Comparison of ENCODE assay signal across 24 cellular contexts in the genomic region with DNA sequence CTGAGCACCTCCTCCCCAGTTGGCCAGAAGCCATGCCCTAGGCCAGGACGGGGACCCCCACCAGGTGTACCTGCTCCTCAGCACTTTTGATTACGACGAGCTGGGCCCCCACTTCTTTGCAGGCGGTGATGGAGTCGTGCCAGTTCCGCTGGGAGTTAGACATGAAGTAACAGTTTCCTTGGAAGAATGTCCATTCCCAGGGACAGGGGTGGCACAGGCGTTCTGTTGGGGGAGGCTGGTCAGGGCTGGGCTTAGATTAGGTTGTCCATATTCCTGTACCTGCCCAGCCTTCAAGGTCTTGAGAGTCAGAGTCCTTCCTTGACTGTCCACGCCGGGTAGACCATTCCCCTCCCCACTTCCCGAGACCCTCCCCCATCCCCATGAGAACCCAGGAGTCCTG. TPM values are rescaled to one million over a fixed set of nuclear protein-coding genes. Genes with fewer than 3 reads are reported as not detected.
"Had no signal": no experiment of that assay in that cellular context is flagged by ENCODE, and none has a peak within 500 bp of the region (broad histone marks: within the 10 kb centered on the region; RNA-seq: fewer than 3 reads in every experiment).

No MANE protein-coding gene starts in this region.

- H3K4me1 Mint-ChIP-seq: mesothelial cell of epicardium, neural crest cell had no signal

- H3K27ac ChIP-seq: colonic mucosa, heart left ventricle, right atrium auricular region, suprapubic skin, tibial artery, upper lobe of left lung, uterus had no signal

- DNase-seq: colonic mucosa; effector CD4-positive, alpha-beta T cell; foreskin melanocyte; heart left ventricle; hypothalamus; natural killer cell; posterior cingulate gyrus; small intestine; stimulated activated CD4-positive, alpha-beta T cell treated with anti-CD3 and anti-CD28 coated beads, Interleukin-2, amount 100 ng/mL, for 48 hours; stimulated activated naive CD8-positive, alpha-beta T cell treated with anti-CD3 and anti-CD28 coated beads, Interleukin-15, Interleukin-2, amounts not matched to agents 100 U/mL and 50 U/mL, for 24 hours; tibial artery; upper lobe of left lung; uterus had no signal

- H3K36me3 ChIP-seq: colonic mucosa, heart left ventricle, right atrium auricular region, suprapubic skin, tibial artery, upper lobe of left lung, uterus had no signal

- H3K4me3 ChIP-seq: colonic mucosa, right atrium auricular region, suprapubic skin, tibial artery, upper lobe of left lung, uterus had no signal

- ATAC-seq: heart left ventricle; left lobe of liver; natural killer cell; stimulated activated naive CD8-positive, alpha-beta T cell treated with anti-CD3 and anti-CD28 coated beads, Interleukin-15, Interleukin-2, amounts not matched to agents 100 U/mL and 50 U/mL, for 24 hours had no signal

- FAIRE-seq: islet of Langerhans, small intestine had no signal

- H3K4me1 ChIP-seq: colonic mucosa, right atrium auricular region, suprapubic skin, tibial artery, upper lobe of left lung, uterus had no signal

- H3K4me3 Mint-ChIP-seq: mesothelial cell of epicardium, natural killer cell, neural crest cell had no signal

- H3K9me3 Mint-ChIP-seq: neural crest cell had no signal

- H3K36me3 Mint-ChIP-seq: mesothelial cell of epicardium, natural killer cell had no signal

- H3K9me3 ChIP-seq: colonic mucosa, right atrium auricular region, suprapubic skin, tibial artery, upper lobe of left lung, uterus had no signal

- H3K27me3 ChIP-seq: colonic mucosa, right atrium auricular region, upper lobe of left lung, uterus had no signal

- H3K27ac Mint-ChIP-seq: mesothelial cell of epicardium, natural killer cell had no signal

RNA-seq across cellular contexts. Expression of a gene that starts 2.5 kb away (rescaled TPM):
- total RNA-seq: mesothelial cell of epicardium, myocyte, neural crest cell, osteocyte had no signal

RNA-seq across cellular contexts. Expression of a gene that starts 13.0 kb away (rescaled TPM):
- total RNA-seq: dermis microvascular lymphatic vessel endothelial cell, mesothelial cell of epicardium, myocyte, natural killer cell, neural crest cell, osteocyte, uterus had no signal

RNA-seq across cellular contexts. Expression of a gene that starts 18.2 kb away (rescaled TPM):
- total RNA-seq: colonic mucosa, heart left ventricle, lower leg skin, mucosa of gallbladder, myocyte, natural killer cell, neural crest cell, osteocyte, right atrium auricular region, suprapubic skin had no signal
- polyA plus RNA-seq: heart left ventricle had no signal

RNA-seq across cellular contexts. Expression of a gene that starts 42.9 kb away (rescaled TPM):
- total RNA-seq: dermis microvascular lymphatic vessel endothelial cell, lower leg skin, mesothelial cell of epicardium, myocyte, neural crest cell, osteocyte, right atrium auricular region, suprapubic skin had no signal
